In the genomic region with DNA sequence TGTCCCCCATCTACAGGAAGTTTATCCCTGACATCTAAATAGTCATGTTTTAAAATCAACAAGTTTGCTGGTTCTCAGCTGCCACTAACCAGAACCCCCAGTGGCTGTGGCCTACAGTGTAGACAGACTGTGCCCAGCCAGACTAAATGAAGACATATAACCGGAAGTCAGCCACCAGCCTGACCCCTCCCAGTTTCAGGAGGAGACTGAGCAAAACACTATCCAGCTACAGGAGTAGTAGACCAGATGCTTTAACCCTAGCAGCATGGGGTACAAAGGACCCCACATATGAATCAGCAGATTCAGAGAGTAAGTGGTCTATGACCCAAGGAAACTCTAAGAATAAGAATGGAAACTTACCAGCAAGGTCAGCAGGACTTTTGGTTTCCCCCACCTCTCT, we compare ENCODE assay signal across 8 cellular contexts.
A peak's percentile ranks its signal among the peaks of the same experiment; 100 is the strongest.
DNase-seq lines count a peak whose midpoint lies in the region; ATAC-seq and TF ChIP-seq lines count a peak whose summit lies in the region.

No MANE protein-coding gene starts in this region.

- H3K4me1 ChIP-seq in DOHH2 (ENCODE audit: control insufficient read depth, low read length): peaks cover 23% of the 10 kb centered on the region
- H3K4me1 ChIP-seq in duodenal mucosa (ENCODE audit: control insufficient read depth in 1 of 2, insufficient read depth in 2 of 2, low read length in 2 of 2): peaks cover 14 to 19% of the 10 kb centered on the region in 2 donors

- H4K20me1 ChIP-seq in DOHH2 (ENCODE audit: control insufficient read depth, insufficient read depth, low read depth, low read length): no peaks in the 10 kb centered on the region

- H3K9me2 ChIP-seq in DOHH2 (replicated peaks; ENCODE audit: control insufficient read depth, low read length): no peaks in the 10 kb centered on the region

- peak overlapping the region; percentile 87 for H3K27ac Mint-ChIP-seq in stimulated activated naive B cell treated with anti-CD40 and anti-IgM and Interleukin-4, amounts not matched to agents 10 μg/mL and 1 μg/mL and 100 μg/mL, for 72 hours

- no peak overlapping the region for H3K27ac ChIP-seq in DOHH2 (ENCODE audit: low read depth, low read length)
- H3K27ac ChIP-seq in duodenal mucosa (ENCODE audit: low read depth, low read length): peak overlapping the region; percentile 35

- H3K79me2 ChIP-seq in DOHH2 (ENCODE audit: control insufficient read depth, low read length): no peaks in the 10 kb centered on the region

- DNase-seq in NAMALWA (ENCODE audit: low spot score) (peak; percentile 33), foreskin fibroblast (no peak), NCI-H748 treated with DMSO at 0.1 percent for 48 hours (lab: John Stamatoyannopoulos, UW) (no peak)
- no peak for DNase-seq in stimulated activated naive B cell treated with anti-CD40 and anti-IgM and Interleukin-4, amounts not matched to agents 10 μg/mL and 1 μg/mL and 100 μg/mL, for 72 hours
- DNase-seq in activated effector memory CD4-positive, alpha-beta T cell treated with Interleukin-2 at 50 U/mL for 16 hours: no peak

- ATAC-seq in GM19351 (IDR thresholded peaks at IDR 0.05; ENCODE audit: unreplicated experiment): peak; percentile 85
- ATAC-seq in stimulated activated naive B cell treated with anti-CD40 and anti-IgM and Interleukin-4, amounts not matched to agents 10 μg/mL and 1 μg/mL and 100 μg/mL, for 72 hours (replicated peaks): peak; percentile 75 to 83

- peaks cover 5 to 18% of the 10 kb centered on the region in 2 donors for H3K36me3 Mint-ChIP-seq in stimulated activated naive B cell treated with anti-CD40 and anti-IgM and Interleukin-4, amounts not matched to agents 10 μg/mL and 1 μg/mL and 100 μg/mL, for 72 hours

- TF ChIP-seq CTCF in DOHH2 (IDR thresholded peaks at IDR 0.05; ENCODE audit: low read depth, low read length, poor library complexity, severe bottlenecking) (no peak), foreskin fibroblast (IDR thresholded peaks at IDR 0.05; ENCODE audit: low read depth, low read length) (no peak)

- no peaks in the 10 kb centered on the region for H3K27me3 ChIP-seq in DOHH2 (ENCODE audit: control insufficient read depth, low read length)
- H3K27me3 ChIP-seq in duodenal mucosa (ENCODE audit: control insufficient read depth in 1 of 2, insufficient read depth in 2 of 2, low read length in 2 of 2): no peaks in the 10 kb centered on the region

- H3K36me3 ChIP-seq in DOHH2 (ENCODE audit: control insufficient read depth, low read length) (no peaks in the 10 kb centered on the region), duodenal mucosa (ENCODE audit: control insufficient read depth in 1 of 2, insufficient read depth in 2 of 2, low read length in 2 of 2) (no peaks in the 10 kb centered on the region)

- H3K4me3 ChIP-seq in DOHH2 (ENCODE audit: low read length): no peak overlapping the region
- no peak overlapping the region for H3K4me3 ChIP-seq in duodenal mucosa (ENCODE audit: low read depth in 1 of 2, low read length in 2 of 2)
- no peak overlapping the region for H3K4me3 ChIP-seq in foreskin fibroblast (ENCODE audit: low read depth in 1 of 2, low read length in 2 of 2)

- no peak overlapping the region for H3K4me3 Mint-ChIP-seq in stimulated activated naive B cell treated with anti-CD40 and anti-IgM and Interleukin-4, amounts not matched to agents 10 μg/mL and 1 μg/mL and 100 μg/mL, for 72 hours

- no peaks in the 10 kb centered on the region for H3F3A ChIP-seq in DOHH2 (ENCODE audit: control insufficient read depth, insufficient read depth)

- H3K9me3 ChIP-seq in DOHH2 (ENCODE audit: control insufficient read depth, insufficient read depth, low read length) (no peaks in the 10 kb centered on the region), duodenal mucosa (ENCODE audit: control insufficient read depth in 1 of 2, low read length in 2 of 2) (no peaks in the 10 kb centered on the region)

- H3K9me3 Mint-ChIP-seq in stimulated activated naive B cell treated with anti-CD40 and anti-IgM and Interleukin-4, amounts not matched to agents 10 μg/mL and 1 μg/mL and 100 μg/mL, for 72 hours: no peaks in the 10 kb centered on the region

- H3K4me2 ChIP-seq in DOHH2 (ENCODE audit: low read length): peak overlapping the region; percentile 32

- H3K4me1 Mint-ChIP-seq in stimulated activated naive B cell treated with anti-CD40 and anti-IgM and Interleukin-4, amounts not matched to agents 10 μg/mL and 1 μg/mL and 100 μg/mL, for 72 hours: peaks cover 18 to 24% of the 10 kb centered on the region in 2 donors

- peak overlapping the region in 1 of 2 donors; percentile 5 for H3K9ac ChIP-seq in duodenal mucosa (ENCODE audit: low read depth in 1 of 2, low read length in 2 of 2)

- no peaks in the 10 kb centered on the region for H3K27me3 Mint-ChIP-seq in stimulated activated naive B cell treated with anti-CD40 and anti-IgM and Interleukin-4, amounts not matched to agents 10 μg/mL and 1 μg/mL and 100 μg/mL, for 72 hours
